1 cellular context compared by ENCODE assay signal in the genomic region with DNA sequence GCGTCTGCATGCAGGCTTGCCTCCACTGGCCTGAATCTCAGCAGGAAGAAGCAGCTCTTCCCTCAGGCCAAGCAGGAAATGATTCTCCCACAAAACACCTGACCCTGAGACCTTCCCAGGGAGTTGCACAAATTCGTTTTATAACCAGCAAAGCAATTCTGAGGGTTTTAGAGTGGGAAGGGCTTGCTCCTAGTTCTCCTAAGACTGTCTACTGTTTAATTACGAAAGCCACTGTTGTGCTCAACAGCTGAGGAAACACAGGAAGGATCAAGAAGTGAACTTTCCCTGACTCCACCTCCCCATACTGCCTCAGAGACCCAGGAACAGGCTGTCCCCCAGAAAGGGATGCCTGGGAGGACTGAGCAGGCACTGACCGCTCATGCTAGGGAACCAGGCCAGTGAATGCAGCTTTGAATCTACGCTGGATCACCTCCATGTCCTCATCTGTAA.
TF ChIP-seq lines count a peak whose summit lies in the region.

No MANE protein-coding gene starts in this region.

TF ChIP-seq in WTC11, 78 proteins besides CTCF, POLR2A, EP300 and RAD21 (continued from another document):
- no peak for TF ChIP-seq TP53 (CRISPR knock-in tag; IDR thresholded peaks at IDR 0.05)
- no peak for TF ChIP-seq NFYB (CRISPR knock-in tag; conservative IDR thresholded peaks at IDR 0.05; ENCODE audit: low read depth)
- TF ChIP-seq, protein P1, sequence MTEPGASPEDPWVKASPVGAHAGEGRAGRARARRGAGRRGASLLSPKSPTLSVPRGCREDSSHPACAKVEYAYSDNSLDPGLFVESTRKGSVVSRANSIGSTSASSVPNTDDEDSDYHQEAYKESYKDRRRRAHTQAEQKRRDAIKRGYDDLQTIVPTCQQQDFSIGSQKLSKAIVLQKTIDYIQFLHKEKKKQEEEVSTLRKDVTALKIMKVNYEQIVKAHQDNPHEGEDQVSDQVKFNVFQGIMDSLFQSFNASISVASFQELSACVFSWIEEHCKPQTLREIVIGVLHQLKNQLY (CRISPR knock-in tag; IDR thresholded peaks at IDR 0.05): no peak
- no peak for TF ChIP-seq FOXJ3 (CRISPR knock-in tag; IDR thresholded peaks at IDR 0.05; ENCODE audit: borderline replicate concordance)
- TF ChIP-seq MYBL2 (CRISPR knock-in tag; IDR thresholded peaks at IDR 0.05): no peak
- TF ChIP-seq SP1 (CRISPR knock-in tag; conservative IDR thresholded peaks at IDR 0.05): no peak
- TF ChIP-seq ETV6 (CRISPR knock-in tag; IDR thresholded peaks at IDR 0.05): no peak
- no peak for TF ChIP-seq ZNF532 (CRISPR knock-in tag; IDR thresholded peaks at IDR 0.05; ENCODE audit: borderline replicate concordance)
